In genomic region chr2:32622570-32623310, GRCh38 we compare ENCODE assay signal across 1 cellular context.
TF ChIP-seq lines count a peak whose summit lies in the region.

No MANE protein-coding gene starts in this region.

TF ChIP-seq in HepG2, 621 proteins besides CTCF, POLR2A, EP300 and RAD21 (continued from another document):
- TF ChIP-seq PRDM15 (CRISPR knock-in tag; IDR thresholded peaks at IDR 0.05) (no peak), MAFF (IDR thresholded peaks at IDR 0.05; ENCODE audit: low read depth, low read length) (0 out of 2 replicates have a peak, but pooled peaks have one; percentile 25), GABPA (IDR thresholded peaks at IDR 0.05; ENCODE audit: low read depth, low read length) (no peak), GABPA (CRISPR knock-in tag; IDR thresholded peaks at IDR 0.05; ENCODE audit: low read depth) (0 out of 2 replicates have a peak, but pooled peaks have one; percentile 24), RBM39 (IDR thresholded peaks at IDR 0.05; ENCODE audit: low read depth, low read length, poor library complexity, severe bottlenecking) (no peak)
